Comparison of ENCODE assay signal across 8 cellular contexts in the genomic region with DNA sequence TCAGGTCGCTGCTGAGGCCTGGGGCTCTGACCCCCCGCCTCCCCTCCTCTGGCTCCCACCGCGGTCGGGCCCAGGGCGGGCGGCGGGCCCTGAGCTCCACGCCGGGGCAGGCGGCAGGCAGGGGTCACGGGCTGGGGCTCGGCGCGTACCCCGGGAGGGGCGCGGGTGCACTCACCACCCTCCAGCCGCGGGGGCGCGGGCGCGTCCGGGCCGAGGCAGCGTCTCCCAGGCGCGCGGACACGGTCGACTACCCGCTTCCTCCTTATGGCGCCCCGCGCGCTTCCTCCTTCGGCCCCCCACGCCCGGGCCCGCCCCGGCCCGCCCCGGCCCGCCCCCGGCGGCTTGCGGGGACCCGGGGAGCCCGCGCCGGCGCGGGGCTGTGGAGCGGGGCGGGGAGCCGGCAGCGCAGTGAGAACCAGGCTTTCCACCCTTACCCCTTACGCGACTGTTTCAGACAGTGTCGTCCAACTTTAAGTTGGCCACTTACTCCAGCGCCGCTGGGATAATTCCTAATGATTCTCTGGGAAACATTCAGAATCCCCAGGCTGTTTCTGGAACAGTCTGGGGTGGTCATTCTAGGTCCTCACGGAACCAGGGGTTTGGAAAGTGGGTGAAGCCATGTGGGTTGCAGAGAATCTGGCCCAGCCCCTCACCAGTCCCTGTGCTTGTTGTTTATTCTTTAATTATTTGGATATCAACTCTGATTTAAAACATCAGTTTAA. TPM values are rescaled to one million over a fixed set of nuclear protein-coding genes. Genes with fewer than 3 reads are reported as not detected.
DNase-seq lines count a peak whose midpoint lies in the region; ATAC-seq, FAIRE-seq and TF ChIP-seq lines count a peak whose summit lies in the region.

A gene (minus strand): TSS at position 264 of the 722 bp plus-strand sequence. CDS start 24,353 bp downstream, outside the sequence.

- peak within 1 kb of the TSS; percentile 29 to 98 (median 73) for H3K27ac ChIP-seq in heart right ventricle

- no peak for FAIRE-seq in H54 (lab: Jason Lieb, UNC)

- no peaks in the 10 kb centered on the region for H3K9me3 Mint-ChIP-seq in activated naive CD8-positive, alpha-beta T cell treated with anti-CD3 and anti-CD28 coated beads, Interleukin-2, amount 50 U/mL, for 24 hours
- no peaks in the 10 kb centered on the region for H3K9me3 Mint-ChIP-seq in progenitor cell of endocrine pancreas (ENCODE audit: low read depth)

- peak within 1 kb of the TSS; percentile 64 for H3K27ac Mint-ChIP-seq in activated naive CD8-positive, alpha-beta T cell treated with anti-CD3 and anti-CD28 coated beads, Interleukin-2, amount 50 U/mL, for 24 hours
- H3K27ac Mint-ChIP-seq in progenitor cell of endocrine pancreas = peak within 1 kb of the TSS; percentile 84

- DNase-seq in EH (ENCODE audit: low read depth) (peak; percentile 53), H54 (ENCODE audit: insufficient read length, low spot score) (peak; percentile 35), NOMO-1 treated with dmso at 0.1 percent for 144 hours (lab: John Stamatoyannopoulos, UW; ENCODE audit: unreplicated experiment) (peak; percentile 37), heart right ventricle (peak; percentile 54 to 60), progenitor cell of endocrine pancreas (ENCODE audit: low spot score, unreplicated experiment) (peak; percentile 41), DMS114 treated with DMSO at 0.1 percent for 48 hours (lab: John Stamatoyannopoulos, UW; ENCODE audit: unreplicated experiment) (no peak)
- peak; percentile 38 for DNase-seq in activated naive CD8-positive, alpha-beta T cell treated with anti-CD3 and anti-CD28 coated beads, Interleukin-2, amount 50 U/mL, for 24 hours

- no peaks in the 10 kb centered on the region for H3K36me3 ChIP-seq in heart right ventricle

- H3K9me3 ChIP-seq in heart right ventricle = no peaks in the 10 kb centered on the region

- peaks cover 3 to 83% (median 20%) of the 10 kb centered on the region in 9 donors for H3K4me1 ChIP-seq in heart right ventricle

- no peaks in the 10 kb centered on the region for H3K27me3 ChIP-seq in heart right ventricle

- peak; percentile 49; the same call in 1 of the 2 replicates for TF ChIP-seq POLR2A in H54 (IDR thresholded peaks at IDR 0.05; ENCODE audit: low read depth, low read length)

- intact Hi-C loops in heart right ventricle (cut with DNase I) = loop anchor here in 1 of 10 donors (10.0 kb wide), 1 partner anchor 140 kb away; a partner anchor contains a TSS

- no peaks in the 10 kb centered on the region for H3K36me3 Mint-ChIP-seq in activated naive CD8-positive, alpha-beta T cell treated with anti-CD3 and anti-CD28 coated beads, Interleukin-2, amount 50 U/mL, for 24 hours (ENCODE audit: low read depth)
- H3K36me3 Mint-ChIP-seq in progenitor cell of endocrine pancreas (ENCODE audit: insufficient read depth) = no peaks in the 10 kb centered on the region

- H3K27me3 Mint-ChIP-seq in activated naive CD8-positive, alpha-beta T cell treated with anti-CD3 and anti-CD28 coated beads, Interleukin-2, amount 50 U/mL, for 24 hours = no peaks in the 10 kb centered on the region
- H3K27me3 Mint-ChIP-seq in progenitor cell of endocrine pancreas = peaks cover 20% of the 10 kb centered on the region

- ATAC-seq in activated naive CD8-positive, alpha-beta T cell treated with anti-CD3 and anti-CD28 coated beads, Interleukin-2, amount 50 U/mL, for 24 hours = no peak
- ATAC-seq in heart right ventricle = peak in 7 of 8 donors; percentile 14 to 70 (median 46)
- ATAC-seq in GM19035 (IDR thresholded peaks at IDR 0.05; ENCODE audit: unreplicated experiment) = no peak

- peak within 1 kb of the TSS; percentile 30 to 81 (median 73) for H3K4me3 ChIP-seq in heart right ventricle

- 2 to 3% methylated on average over 21 to 64 of the region's 64 CpGs for WGBS in heart right ventricle, 2 donors

- H3K4me3 Mint-ChIP-seq in activated naive CD8-positive, alpha-beta T cell treated with anti-CD3 and anti-CD28 coated beads, Interleukin-2, amount 50 U/mL, for 24 hours = peak within 1 kb of the TSS; percentile 80
- peak within 1 kb of the TSS; percentile 76 for H3K4me3 Mint-ChIP-seq in progenitor cell of endocrine pancreas (ENCODE audit: low read depth)

- H3K4me1 Mint-ChIP-seq in activated naive CD8-positive, alpha-beta T cell treated with anti-CD3 and anti-CD28 coated beads, Interleukin-2, amount 50 U/mL, for 24 hours = peaks cover 78% of the 10 kb centered on the region
- peaks cover 10% of the 10 kb centered on the region for H3K4me1 Mint-ChIP-seq in progenitor cell of endocrine pancreas (ENCODE audit: low read depth)

- no peak for TF ChIP-seq CTCF in heart right ventricle (IDR thresholded peaks at IDR 0.05)
- TF ChIP-seq CTCF in progenitor cell of endocrine pancreas (IDR thresholded peaks at IDR 0.05; ENCODE audit: unreplicated experiment) = no peak

RNA-seq across cellular contexts. Expression of the gene that starts here (rescaled TPM):
- total RNA-seq in heart right ventricle = 10 to 100 TPM in 5 of 10 donors, 1 to 10 TPM in 5; 5.6 to 24.1 (median 10.5) TPM
- polyA plus RNA-seq in heart right ventricle = 10 to 100 TPM; 10.2 to 42.9 TPM
- 22.8 and 24.6 TPM in 2 replicates for total RNA-seq in progenitor cell of endocrine pancreas

Comparison
In these comparisons a context has a peak if more than half of its experiments do, and no peak if none do; other contexts are left out.
1. ATAC-seq: peak in heart right ventricle (7 of 8); none in activated naive CD8-positive, alpha-beta T cell treated with anti-CD3 and anti-CD28 coated beads, Interleukin-2, amount 50 U/mL, for 24 hours (single experiment) and GM19035 (single experiment).